In genomic region chr22:41845380-41846267, GRCh38 we compare ENCODE assay signal across 1 cellular context.
TF ChIP-seq lines count a peak whose summit lies in the region.

No MANE protein-coding gene starts in this region.

TF ChIP-seq in SK-N-SH, 30 proteins besides CTCF, POLR2A, EP300 and RAD21 (continued from another document):
- TF ChIP-seq USF2 (IDR thresholded peaks at IDR 0.05; ENCODE audit: borderline replicate concordance, low read depth, low read length) (no peak), NFIC (IDR thresholded peaks at IDR 0.05; ENCODE audit: borderline replicate concordance) (no peak), TAF1 (IDR thresholded peaks at IDR 0.05; ENCODE audit: borderline replicate concordance, low read depth, low read length) (no peak), IRF3 (IDR thresholded peaks at IDR 0.05; ENCODE audit: low read depth, low read length) (no peak), SMC3 (IDR thresholded peaks at IDR 0.05; ENCODE audit: low read depth, low read length) (no peak), RCOR1 (IDR thresholded peaks at IDR 0.05; ENCODE audit: low read length) (no peak), FOXJ3 (CRISPR knock-in tag; IDR thresholded peaks at IDR 0.05) (no peak), FOXM1 (IDR thresholded peaks at IDR 0.05; ENCODE audit: low read depth) (no peak), ZBTB33 (IDR thresholded peaks at IDR 0.05; ENCODE audit: borderline replicate concordance, low read depth) (no peak), NRF1 (IDR thresholded peaks at IDR 0.05; ENCODE audit: low read depth, low read length) (no peak)
